13 cellular contexts compared by ENCODE assay signal in the genomic region with DNA sequence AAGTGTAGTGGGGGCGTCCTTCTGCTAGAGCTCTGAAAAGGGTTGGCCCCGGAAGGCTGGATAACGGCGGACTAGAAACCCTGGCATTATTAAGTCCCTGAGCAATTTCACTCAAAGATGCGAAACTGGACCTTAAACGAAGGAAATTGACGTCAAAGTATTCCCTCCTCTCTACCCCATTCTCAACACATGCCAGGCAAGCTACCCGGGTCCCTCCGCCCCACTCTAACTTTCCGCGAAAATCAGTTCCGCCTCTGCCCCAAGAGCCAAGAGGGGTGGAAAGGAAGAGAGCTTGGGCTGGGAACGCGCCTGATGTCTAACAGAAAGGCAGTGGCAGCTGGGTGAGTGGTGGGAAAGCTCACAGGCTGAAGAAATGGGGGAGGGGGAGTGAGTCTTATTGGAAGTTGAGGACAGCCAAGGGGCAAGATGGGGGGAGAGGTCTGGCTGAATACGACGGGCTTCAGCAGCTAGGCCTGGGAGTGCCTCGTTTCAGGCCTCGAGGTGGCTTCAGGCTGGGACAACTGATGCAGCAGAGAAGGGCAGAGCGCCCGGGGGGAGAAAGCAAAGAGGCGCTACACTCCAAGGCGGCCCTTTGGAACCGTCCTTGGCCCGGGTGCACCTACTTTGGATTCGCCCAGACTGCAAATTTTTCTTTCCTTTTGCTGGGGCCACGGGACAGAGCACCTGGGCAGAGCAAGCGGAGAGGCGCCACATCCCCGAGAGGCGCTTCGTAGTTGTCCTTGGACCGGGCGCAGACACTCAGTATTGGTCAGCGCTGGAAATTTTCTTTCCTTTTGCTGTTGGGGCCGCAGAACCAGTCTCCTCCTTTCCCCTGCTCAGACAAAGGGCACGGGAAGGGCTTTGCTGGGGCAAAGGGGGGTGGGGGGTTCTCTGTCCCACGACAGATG. TPM values are rescaled to one million over a fixed set of nuclear protein-coding genes. Genes with fewer than 3 reads are reported as not detected.
DNase-seq lines count a peak whose midpoint lies in the region; ATAC-seq and TF ChIP-seq lines count a peak whose summit lies in the region.
"Had no signal": no experiment of that assay in that cellular context is flagged by ENCODE, and none has a peak within 500 bp of the region (broad histone marks: within the 10 kb centered on the region; RNA-seq: fewer than 3 reads in every experiment).

No MANE protein-coding gene starts in this region.

- H3K27ac ChIP-seq in HEK293 (ENCODE audit: extremely low read depth, low read depth, low read length), result no peak overlapping the region; the same call in 1 of the 2 replicates
- H3K27ac ChIP-seq: colonic mucosa, stomach had no signal

- H3K27me3 Mint-ChIP-seq in progenitor cell of endocrine pancreas, result peaks cover 95% of the 10 kb centered on the region

- peak overlapping the region; percentile 7 for H3K4me3 Mint-ChIP-seq in progenitor cell of endocrine pancreas (ENCODE audit: low read depth)

- H3K4me3 ChIP-seq in HEK293 (ENCODE audit: low read depth, low read length), result peak overlapping the region; percentile 64
- H3K4me3 ChIP-seq in iPS-11a (ENCODE audit: low read depth, low read length), result peak overlapping the region; percentile 39

- H3K9me3 Mint-ChIP-seq in progenitor cell of endocrine pancreas (ENCODE audit: low read depth), result no peaks in the 10 kb centered on the region

- H3K4me1 ChIP-seq in HEK293 (ENCODE audit: control insufficient read depth, insufficient read depth, low read length), result no peaks in the 10 kb centered on the region

- POLR2A ChIA-PET in HEK293 (lab: Yijun Ruan, JAX), result no interaction called here

- no peaks in the 10 kb centered on the region for H3K36me3 Mint-ChIP-seq in progenitor cell of endocrine pancreas (ENCODE audit: insufficient read depth)

- CTCF ChIA-PET in HEK293 (lab: Yijun Ruan, JAX), result interaction anchor here (0.5 to 0.9 kb wide), 2 partner anchors 23 to 39 kb away, joined by 3 to 4 read pairs; no protein-coding TSS in a partner anchor

- no peak for TF ChIP-seq CTCF in HEK293 (tag by site-specific recombination; IDR thresholded peaks at IDR 0.05)
- TF ChIP-seq CTCF in progenitor cell of endocrine pancreas (IDR thresholded peaks at IDR 0.05; ENCODE audit: unreplicated experiment), result no peak

- no peak for ATAC-seq in HG02798 (IDR thresholded peaks at IDR 0.05; ENCODE audit: poor library complexity, unreplicated experiment)
- ATAC-seq in GM18511 (IDR thresholded peaks at IDR 0.05; ENCODE audit: unreplicated experiment), result no peak
- ATAC-seq: activated CD4-positive, CD25-positive, alpha-beta regulatory T cell treated with anti-CD3 and anti-CD28 coated beads, Interleukin-2, amount 50 U/mL, for 24 hours had no signal

- H3K4me1 Mint-ChIP-seq in progenitor cell of endocrine pancreas (ENCODE audit: low read depth), result peaks cover 22% of the 10 kb centered on the region

- no peaks in the 10 kb centered on the region for H3K9me3 ChIP-seq in HEK293 (ENCODE audit: control insufficient read depth, insufficient read depth, low read depth, low read length)
- H3K9me3 ChIP-seq: colonic mucosa had no signal

- no peaks in the 10 kb centered on the region for H3K36me3 ChIP-seq in HEK293 (ENCODE audit: control insufficient read depth in 2 of 2, insufficient read depth in 1 of 2, low read length in 2 of 2)
- H3K36me3 ChIP-seq: colonic mucosa, stomach had no signal

- DNase-seq in NCI-H82 treated with DMSO at 0.1 percent for 48 hours (lab: John Stamatoyannopoulos, UW; ENCODE audit: unreplicated experiment) (peak; percentile 13), progenitor cell of endocrine pancreas (ENCODE audit: low spot score, unreplicated experiment) (no peak), NCI-H1436 (lab: John Stamatoyannopoulos, UW) (no peak), NCI-H2029 (lab: John Stamatoyannopoulos, UW) (no peak)
- DNase-seq: colonic mucosa, NCI-H1436 treated with DMSO at 0.1 percent for 48 hours, stomach had no signal

- no peak overlapping the region for H3K27ac Mint-ChIP-seq in progenitor cell of endocrine pancreas

TF ChIP-seq in HEK293, 187 proteins besides CTCF, POLR2A, EP300 and RAD21:
- TF ChIP-seq ZXDB (tag by site-specific recombination; IDR thresholded peaks at IDR 0.05), result no peak
- no peak for TF ChIP-seq ZBTB17 (tag by site-specific recombination; IDR thresholded peaks at IDR 0.05)

RNA-seq across cellular contexts. Expression of a gene that starts 2.0 kb away (rescaled TPM):
- not detected in 2 replicates for total RNA-seq in progenitor cell of endocrine pancreas
- total RNA-seq: colonic mucosa, fibroblast of lung, stomach had no signal
